19 cellular contexts compared by ENCODE assay signal in genomic region chr7:47443049-47443448, GRCh38.
"Had no signal": no experiment of that assay in that cellular context is flagged by ENCODE, and none has a peak within 500 bp of the region (broad histone marks: within the 10 kb centered on the region; RNA-seq: fewer than 3 reads in every experiment).

No MANE protein-coding gene starts in this region.

- H3K36me3 Mint-ChIP-seq: activated naive CD4-positive, alpha-beta T cell treated with anti-CD3 and anti-CD28 coated beads, Interleukin-2, amount 50 U/mL, for 72 hours had no signal

- H3K27ac ChIP-seq: epithelial cell of prostate, heart left ventricle had no signal

- H3K4me3 Mint-ChIP-seq: activated CD8-positive, alpha-beta T cell treated with anti-CD3 and anti-CD28 coated beads for 36 hours; activated T-cell treated with anti-CD3 and anti-CD28 coated beads, Interleukin-2, amount 50 U/mL, for 72 hours; T-helper 17 cell had no signal

- DNase-seq: activated CD4-positive, alpha-beta T cell treated with anti-CD3 and anti-CD28 coated beads for 48 hours; activated CD8-positive, alpha-beta memory T cell treated with anti-CD3 and anti-CD28 coated beads, Interleukin-2, amount 50 U/mL, for 4 hours; activated CD8-positive, alpha-beta T cell treated with anti-CD3 and anti-CD28 coated beads for 36 hours; activated gamma-delta T cell; activated T-cell treated with anti-CD3 and anti-CD28 coated beads, Interleukin-2, amount 50 U/mL, for 72 hours; central memory CD4-positive, alpha-beta T cell; cortex of kidney; effector CD8-positive, alpha-beta T cell; foreskin melanocyte; heart left ventricle; mammary epithelial cell; stimulated activated CD4-positive, alpha-beta T cell treated with anti-CD3 and anti-CD28 coated beads, Interleukin-4, amount 100 ng/mL, for 24 hours; stimulated activated naive CD4-positive, alpha-beta T cell; substantia nigra; T-helper 17 cell had no signal

- H3K27me3 ChIP-seq: heart left ventricle, tibial nerve had no signal

- H3K9me3 ChIP-seq: heart left ventricle, tibial nerve had no signal

- H3K9me3 Mint-ChIP-seq: activated CD8-positive, alpha-beta T cell treated with anti-CD3 and anti-CD28 coated beads for 36 hours; activated naive CD4-positive, alpha-beta T cell treated with anti-CD3 and anti-CD28 coated beads, Interleukin-2, amount 50 U/mL, for 72 hours; activated T-cell treated with anti-CD3 and anti-CD28 coated beads, Interleukin-2, amount 50 U/mL, for 72 hours had no signal

- ATAC-seq: activated CD8-positive, alpha-beta T cell treated with anti-CD3 and anti-CD28 coated beads for 36 hours; activated naive CD4-positive, alpha-beta T cell treated with anti-CD3 and anti-CD28 coated beads, Interleukin-2, amount 50 U/mL, for 72 hours; activated T-cell treated with anti-CD3 and anti-CD28 coated beads, Interleukin-2, amount 50 U/mL, for 72 hours; left lobe of liver; T-helper 17 cell had no signal

- H3K4me3 ChIP-seq: heart left ventricle, tibial nerve had no signal

- H3K27ac Mint-ChIP-seq: activated CD8-positive, alpha-beta T cell treated with anti-CD3 and anti-CD28 coated beads for 36 hours; activated naive CD4-positive, alpha-beta T cell treated with anti-CD3 and anti-CD28 coated beads, Interleukin-2, amount 50 U/mL, for 72 hours; activated T-cell treated with anti-CD3 and anti-CD28 coated beads, Interleukin-2, amount 50 U/mL, for 72 hours had no signal
